9 cellular contexts compared by ENCODE assay signal in genomic region chr10:17510242-17510908, GRCh38. TPM values are rescaled to one million over a fixed set of nuclear protein-coding genes. Genes with fewer than 3 reads are reported as not detected.
DNase-seq lines count a peak whose midpoint lies in the region; ATAC-seq, FAIRE-seq and TF ChIP-seq lines count a peak whose summit lies in the region.
"Had no signal": no experiment of that assay in that cellular context is flagged by ENCODE, and none has a peak within 500 bp of the region (broad histone marks: within the 10 kb centered on the region; RNA-seq: fewer than 3 reads in every experiment).

No MANE protein-coding gene starts in this region.

- no peaks in the 10 kb centered on the region for H3K79me2 ChIP-seq in mammary epithelial cell (ENCODE audit: insufficient read depth, low read length)

- no peak overlapping the region for H3K9ac ChIP-seq in mammary epithelial cell (ENCODE audit: insufficient read depth, low read length)

- H3K27ac Mint-ChIP-seq in MCF 10A (ENCODE audit: low read depth, unreplicated experiment), result peak overlapping the region; percentile 84

- H3K27me3 Mint-ChIP-seq in MCF 10A (ENCODE audit: insufficient read depth, unreplicated experiment), result no peaks in the 10 kb centered on the region

- H4K20me1 ChIP-seq in mammary epithelial cell (ENCODE audit: insufficient read depth, low read length), result no peaks in the 10 kb centered on the region

- H3K9me3 ChIP-seq in mammary epithelial cell (replicated peaks; ENCODE audit: insufficient read depth, low read length) (no peaks in the 10 kb centered on the region), left lung (peaks cover 0 to under 1% of the 10 kb centered on the region in 2 donors)

- dilution Hi-C loops in mammary epithelial cell (cut with HindIII; ENCODE audit: low sequenced_read_pairs), result no loop called here

- no peak overlapping the region for H3K4me3 Mint-ChIP-seq in MCF 10A (ENCODE audit: unreplicated experiment)

- BruUV-seq in MCF 10A (replicated peaks; lab: Mats Ljungman, UMichigan) (no TSS peak), mammary epithelial cell (replicated peaks; lab: Mats Ljungman, UMichigan) (no TSS peak)

- H3K36me3 Mint-ChIP-seq in MCF 10A (ENCODE audit: insufficient read depth, unreplicated experiment), result no peaks in the 10 kb centered on the region

- no peak for TF ChIP-seq POLR2A in GM12892 (IDR thresholded peaks at IDR 0.05; ENCODE audit: low read depth, low read length)

- DNase-seq in MCF 10A (ENCODE audit: unreplicated experiment) (no peak), mammary epithelial cell (no peak), MV-4-11 (lab: John Stamatoyannopoulos, UW) (peak; percentile 89), GM12892 (ENCODE audit: insufficient read length) (no peak), left lung (no peak), cardiac septum (ENCODE audit: low spot score) (no peak)
- no peak for DNase-seq in activated naive CD4-positive, alpha-beta T cell treated with anti-CD3 and anti-CD28 coated beads, Interleukin-2, amount 50 U/mL, for 16 hours

- H2AFZ ChIP-seq in mammary epithelial cell (ENCODE audit: low read depth, low read length), result no peak overlapping the region

- no peaks in the 10 kb centered on the region for H3K36me3 ChIP-seq in mammary epithelial cell (ENCODE audit: insufficient read depth, low read length)
- H3K36me3 ChIP-seq in left lung, result no peaks in the 10 kb centered on the region
- H3K36me3 ChIP-seq: cardiac muscle cell had no signal

- no peaks in the 10 kb centered on the region for H3K27me3 ChIP-seq in mammary epithelial cell (ENCODE audit: insufficient read depth, low read length)
- no peaks in the 10 kb centered on the region for H3K27me3 ChIP-seq in left lung
- H3K27me3 ChIP-seq: cardiac muscle cell had no signal

- H3K4me1 ChIP-seq in mammary epithelial cell (ENCODE audit: insufficient read depth, low read length) (peaks cover 24% of the 10 kb centered on the region), left lung (peaks cover 0 to 22% of the 10 kb centered on the region in 2 donors)

- CTCF ChIA-PET in MCF 10A (lab: Yijun Ruan, JAX) (interaction anchor here (0.6 to 1.1 kb wide), 5 partner anchors 11 to 683 kb away, joined by 3 to 4 read pairs (median 4); no protein-coding TSS in a partner anchor), mammary epithelial cell (lab: Charles Lee; ENCODE audit: low non-redundant PET) (no interaction called here)

- ATAC-seq in HG02884 (IDR thresholded peaks at IDR 0.05; ENCODE audit: unreplicated experiment) (peak; percentile 53), left lung (no peak)

- WGBS in mammary epithelial cell (ENCODE audit: low coverage, missing lambda C conversion rate), result 94% methylated on average over 4 of the region's 5 CpGs

- in situ Hi-C loops in mammary epithelial cell (cut with MboI; ENCODE audit: low sequenced_read_pairs in 2 of 2), result no loop called here

- H3K9me3 Mint-ChIP-seq in MCF 10A (ENCODE audit: unreplicated experiment), result no peaks in the 10 kb centered on the region

- H3K4me2 ChIP-seq in mammary epithelial cell (ENCODE audit: insufficient read depth, low read depth, low read length), result no peak overlapping the region

- no peak for FAIRE-seq in GM12892 (lab: Jason Lieb, UNC)

- TF ChIP-seq CTCF in MCF 10A (IDR thresholded peaks at IDR 0.05; ENCODE audit: unreplicated experiment) (no peak), mammary epithelial cell (conservative IDR thresholded peaks at IDR 0.05 in 1 of 2, IDR thresholded peaks at IDR 0.05 in 1 of 2; ENCODE audit: extremely low read depth in 1 of 2, insufficient read depth in 1 of 2, low read depth in 1 of 2, low read length in 2 of 2) (no peak), left lung (IDR thresholded peaks at IDR 0.05) (no peak)

- H3K4me1 Mint-ChIP-seq in MCF 10A (ENCODE audit: insufficient read depth, unreplicated experiment), result peaks cover 15% of the 10 kb centered on the region

- no peak overlapping the region for H3K4me3 ChIP-seq in mammary epithelial cell (replicated peaks in 1 of 3; ENCODE audit: insufficient read depth in 1 of 3, low read depth in 2 of 3, low read length in 3 of 3)
- no peak overlapping the region for H3K4me3 ChIP-seq in left lung
- H3K4me3 ChIP-seq: cardiac muscle cell had no signal

- H3K27ac ChIP-seq in mammary epithelial cell (ENCODE audit: insufficient read depth, low read depth, low read length) (no peak overlapping the region), left lung (no peak overlapping the region)
- H3K27ac ChIP-seq: cardiac muscle cell had no signal

- intact Hi-C loops in MCF 10A (cut with micrococcal nuclease), result no loop called here
- intact Hi-C loops in mammary epithelial cell (cut with micrococcal nuclease), result no loop called here
- intact Hi-C loops in left lung (cut with DNase I), result no loop called here
- intact Hi-C loops in cardiac septum (cut with DNase I), result no loop called here

- POLR2A ChIA-PET in MCF 10A (lab: Yijun Ruan, JAX), result interaction anchor here (1.0 kb wide), 1 partner anchor 56 kb away, joined by 3 read pairs; the partner anchor contains the start of gene ST8SIA6

RNA-seq across cellular contexts. Expression of gene ST8SIA6, which starts 56.0 kb away (rescaled TPM):
- total RNA-seq in MCF 10A (2022) (0.19 and 0.52 TPM in 2 replicates), mammary epithelial cell (under 1 TPM in 1 of 2 donors, not detected in 1; 0.17 TPM), left lung (1 to 10 TPM; 3.3 to 7.5 TPM), cardiac septum (6.9 TPM)
- not detected for polyA plus RNA-seq in mammary epithelial cell
- polyA minus RNA-seq in mammary epithelial cell, result not detected
- polyA plus RNA-seq in GM12892 (2012; ENCODE audit: missing spikeins), result not detected
- total RNA-seq: cardiac muscle cell had no signal
